Comparison of ENCODE assay signal across 8 cellular contexts in the genomic region with DNA sequence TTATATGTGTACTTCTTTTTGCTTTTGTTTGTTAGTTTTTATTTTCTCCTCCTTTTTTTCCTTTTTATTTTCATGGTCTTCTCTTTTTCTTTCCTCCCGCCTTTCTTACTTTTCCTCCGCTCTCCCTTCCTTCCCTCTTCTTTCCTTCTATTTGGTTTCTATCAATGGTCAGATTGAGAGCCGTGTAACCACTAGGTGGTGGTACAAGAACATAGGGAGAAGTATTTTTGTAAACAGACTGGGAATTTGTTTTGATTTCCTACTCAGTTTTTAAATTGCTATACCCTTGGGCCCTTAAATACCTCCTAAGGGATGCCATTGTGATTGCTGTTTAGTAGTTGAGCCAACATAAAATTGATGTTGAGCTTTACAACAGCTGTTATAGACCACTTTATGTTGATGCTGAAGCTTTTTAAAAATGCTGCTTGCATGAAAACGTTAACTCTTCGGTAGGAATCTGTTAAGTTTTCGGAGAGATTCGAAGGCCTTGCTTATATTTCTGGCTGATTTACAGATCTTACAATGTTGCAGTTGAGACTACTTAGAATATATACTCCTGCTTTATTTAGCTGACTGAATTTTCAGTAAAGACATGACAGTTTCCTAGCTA.
A peak's percentile ranks its signal among the peaks of the same experiment; 100 is the strongest.
DNase-seq lines count a peak whose midpoint lies in the region; ATAC-seq, FAIRE-seq and TF ChIP-seq lines count a peak whose summit lies in the region.

No MANE protein-coding gene starts in this region.

- H3K27me3 ChIP-seq in H7 (ENCODE audit: control insufficient read depth, insufficient read depth, low read length) = no peaks in the 10 kb centered on the region
- H3K27me3 ChIP-seq in ascending aorta = no peaks in the 10 kb centered on the region
- no peaks in the 10 kb centered on the region for H3K27me3 ChIP-seq in transverse colon

- H3K27ac ChIP-seq in ascending aorta (no peak overlapping the region), transverse colon (no peak overlapping the region)

- intact Hi-C loops in ascending aorta (cut with DNase I) = loop anchor here (1.0 to 10.0 kb wide), 2 partner anchors 22 to 350 kb away; a partner anchor contains a TSS
- intact Hi-C loops in transverse colon (cut with DNase I; ENCODE audit: low total_unique reads) = no loop called here

- WGBS in transverse colon (ENCODE audit: low coverage in 1 of 2), 2 donors = 44 to 46% methylated on average over 4 to 7 of the region's 7 CpGs

- no peak for TF ChIP-seq EP300 in transverse colon (IDR thresholded peaks at IDR 0.05; ENCODE audit: low read depth)

- DNase-seq in COR-L47 (lab: John Stamatoyannopoulos, UW) (peak; percentile 60), H7 (peak; percentile 10), NCI-H69 (lab: John Stamatoyannopoulos, UW) (peak; percentile 77), ascending aorta (ENCODE audit: low spot score in 2 of 2) (no peak), transverse colon (peak; percentile 11), omental fat pad (ENCODE audit: low spot score) (no peak)

- TF ChIP-seq POLR2A in transverse colon (IDR thresholded peaks at IDR 0.05) = no peak

- FAIRE-seq in islet of Langerhans (lab: Jason Lieb, UNC) = peak; percentile 92

- H3K4me1 ChIP-seq in ascending aorta (no peaks in the 10 kb centered on the region), transverse colon (peaks cover 0 to 5% (median 0%) of the 10 kb centered on the region in 4 donors)

- in situ Hi-C loops in transverse colon (cut with MboI; ENCODE audit: low pct_ligation_motif_present in 1 of 4, low pct_unique_long_range_greater_than_20kb in 1 of 4, low sequenced_read_pairs in 3 of 4) = loop anchor here (10.0 to 25.0 kb wide), 3 partner anchors 358 to 610 kb away; a partner anchor contains a TSS

- H3K9me3 ChIP-seq in ascending aorta (no peaks in the 10 kb centered on the region), transverse colon (no peaks in the 10 kb centered on the region)

- TF ChIP-seq CTCF in ascending aorta (IDR thresholded peaks at IDR 0.05) (peak in 2 of 3 experiments; percentile 24 to 42), transverse colon (IDR thresholded peaks at IDR 0.05) (peak; percentile 51 to 61 (median 55)), omental fat pad (IDR thresholded peaks at IDR 0.05) (no peak)

- H3K36me3 ChIP-seq in H7 (replicated peaks; ENCODE audit: control insufficient read depth, insufficient read depth, low read length) (no peaks in the 10 kb centered on the region), ascending aorta (no peaks in the 10 kb centered on the region), transverse colon (no peaks in the 10 kb centered on the region)

- ATAC-seq in HG03378 (IDR thresholded peaks at IDR 0.05; ENCODE audit: unreplicated experiment) (no peak), omental fat pad (ENCODE audit: low FRiP score) (no peak)

- H3K4me3 ChIP-seq in H7 (ENCODE audit: insufficient read depth, low read depth, low read length) = no peak overlapping the region
- H3K4me3 ChIP-seq in ascending aorta = no peak overlapping the region
- no peak overlapping the region for H3K4me3 ChIP-seq in transverse colon

Comparison
In these comparisons a context has a peak if more than half of its experiments do, and no peak if none do; other contexts are left out.
1. DNase-seq: peak in COR-L47 (single experiment), H7 (single experiment), NCI-H69 (single experiment) and transverse colon (single experiment); none in ascending aorta (0 of 2) and omental fat pad (single experiment).
2. CTCF ChIP-seq: peak in ascending aorta (2 of 3) and transverse colon (5 of 5); none in omental fat pad (0 of 3).